8 cellular contexts compared by ENCODE assay signal in genomic region chr1:25259813-25260212, GRCh38. TPM values are rescaled to one million over a fixed set of nuclear protein-coding genes. Genes with fewer than 3 reads are reported as not detected.
DNase-seq lines count a peak whose midpoint lies in the region; ATAC-seq and TF ChIP-seq lines count a peak whose summit lies in the region.
"Not testable (repeated sequence)": the region's sequence is repeated elsewhere in the genome, so short reads cannot be mapped to it uniquely, and the experiment has no call there.
"Had no signal": no experiment of that assay in that cellular context is flagged by ENCODE, and none has a peak within 500 bp of the region (broad histone marks: within the 10 kb centered on the region; RNA-seq: fewer than 3 reads in every experiment).

No MANE protein-coding gene starts in this region.

- TF ChIP-seq CTCF in DND-41 (IDR thresholded peaks at IDR 0.05; ENCODE audit: borderline replicate concordance, extremely low read depth, low read length, poor library complexity, severe bottlenecking) = peak; percentile 19
- peak; percentile 42 for TF ChIP-seq CTCF in HFFc6 (IDR thresholded peaks at IDR 0.05)
- TF ChIP-seq CTCF in Panc1 (IDR thresholded peaks at IDR 0.05); mucosa of descending colon (IDR thresholded peaks at IDR 0.05): not testable (repeated sequence)
- peak; percentile 41 for TF ChIP-seq CTCF in MCF 10A (IDR thresholded peaks at IDR 0.05; ENCODE audit: unreplicated experiment)
- peak; percentile 22 for TF ChIP-seq CTCF in fibroblast of mammary gland (conservative IDR thresholded peaks at IDR 0.05; ENCODE audit: control insufficient read depth, insufficient read depth, low read depth, low read length)

- in situ Hi-C loops in Panc1 (cut with HindIII; ENCODE audit: low pct_unique_long_range_greater_than_20kb, low sequenced_read_pairs) = not testable (repeated sequence)

- ATAC-seq in DND-41 (ENCODE audit: insufficient read depth, low read depth) (peak; percentile 29; the same call in 1 of the 3 replicates), Panc1 (peak; percentile 94), mucosa of descending colon (peak; percentile 56)

- H2AFZ ChIP-seq in DND-41 (ENCODE audit: low read depth, low read length) = not testable (repeated sequence)

- peak overlapping the region; percentile 74 for H3K27ac Mint-ChIP-seq in HFFc6
- peak overlapping the region; percentile 28 for H3K27ac Mint-ChIP-seq in activated CD4-positive, alpha-beta memory T cell treated with anti-CD3 and anti-CD28 coated beads for 36 hours
- H3K27ac Mint-ChIP-seq in MCF 10A (ENCODE audit: low read depth, unreplicated experiment) = peak overlapping the region; percentile 27

- intact Hi-C loops in Panc1 (cut with micrococcal nuclease; ENCODE audit: unreplicated experiment); activated CD4-positive, alpha-beta memory T cell treated with anti-CD3 and anti-CD28 coated beads for 36 hours (cut with micrococcal nuclease); MCF 10A (cut with micrococcal nuclease); mucosa of descending colon (cut with DNase I, micrococcal nuclease): not testable (repeated sequence)

- not testable (repeated sequence) for H4K20me1 ChIP-seq in DND-41 (ENCODE audit: insufficient read depth, low read length)

- DNase-seq in DND-41; activated CD4-positive, alpha-beta memory T cell treated with anti-CD3 and anti-CD28 coated beads for 36 hours; mucosa of descending colon: not testable (repeated sequence)
- peak; percentile 65 for DNase-seq in HFFc6
- DNase-seq in Panc1 (ENCODE audit: low read depth, low spot score) = peak; percentile 63
- peak; percentile 51 for DNase-seq in MCF 10A (ENCODE audit: unreplicated experiment)
- DNase-seq in fibroblast of mammary gland (ENCODE audit: low read depth) = peak; percentile 73

- not testable (repeated sequence) for H3K4me1 ChIP-seq in DND-41 (ENCODE audit: insufficient read depth, low read length); Panc1 (ENCODE audit: control insufficient read depth, insufficient read depth, low read length); mucosa of descending colon (ENCODE audit: low read depth)

- not testable (repeated sequence) for H3K4me3 ChIP-seq in DND-41 (ENCODE audit: low read depth in 1 of 2, low read length in 2 of 2); Panc1 (ENCODE audit: low read depth in 2 of 2, low read length in 2 of 2); fibroblast of mammary gland (ENCODE audit: control insufficient read depth, low read depth, low read length); mucosa of descending colon

- BruUV-seq in Panc1 (replicated peaks; lab: Mats Ljungman, UMichigan); MCF 10A (replicated peaks; lab: Mats Ljungman, UMichigan): not testable (repeated sequence)

- not testable (repeated sequence) for H3K9ac ChIP-seq in DND-41 (ENCODE audit: low read depth, low read length)

- H3K4me2 ChIP-seq in DND-41 (ENCODE audit: insufficient read depth, low read length) = not testable (repeated sequence)

- not testable (repeated sequence) for H3K36me3 ChIP-seq in DND-41 (ENCODE audit: insufficient read depth, low read length); Panc1 (ENCODE audit: control insufficient read depth, insufficient read depth, low read length); mucosa of descending colon (ENCODE audit: low read depth)

- not testable (repeated sequence) for H3K27me3 Mint-ChIP-seq in HFFc6 (ENCODE audit: insufficient read depth); activated CD4-positive, alpha-beta memory T cell treated with anti-CD3 and anti-CD28 coated beads for 36 hours; MCF 10A (ENCODE audit: insufficient read depth, unreplicated experiment)

- not testable (repeated sequence) for H3K9me3 Mint-ChIP-seq in HFFc6; activated CD4-positive, alpha-beta memory T cell treated with anti-CD3 and anti-CD28 coated beads for 36 hours; MCF 10A (ENCODE audit: unreplicated experiment)

- H3K27ac ChIP-seq in DND-41 (ENCODE audit: low read length); Panc1 (ENCODE audit: low read length): not testable (repeated sequence)

- H3K27me3 ChIP-seq in DND-41 (ENCODE audit: insufficient read depth, low read length, poor library complexity); Panc1 (ENCODE audit: control insufficient read depth, insufficient read depth, low read length): not testable (repeated sequence)

- CTCF ChIA-PET in Panc1 (lab: Charles Lee); activated CD4-positive, alpha-beta memory T cell treated with anti-CD3 and anti-CD28 coated beads for 36 hours (lab: Charles Lee): not testable (repeated sequence)
- CTCF ChIA-PET in MCF 10A (lab: Yijun Ruan, JAX) = interaction anchor here (0.8 kb wide), 1 partner anchor 893 kb away, joined by 3 read pairs; no protein-coding TSS in a partner anchor

- peaks cover 40% of the 10 kb centered on the region for H3K4me1 Mint-ChIP-seq in HFFc6 (ENCODE audit: low read depth)
- H3K4me1 Mint-ChIP-seq in activated CD4-positive, alpha-beta memory T cell treated with anti-CD3 and anti-CD28 coated beads for 36 hours (ENCODE audit: low read depth) = peaks cover 26% of the 10 kb centered on the region
- H3K4me1 Mint-ChIP-seq in MCF 10A (ENCODE audit: insufficient read depth, unreplicated experiment) = not testable (repeated sequence)

- H3K36me3 Mint-ChIP-seq in HFFc6 (ENCODE audit: low read depth) = peaks cover 16% of the 10 kb centered on the region; the same call in 1 of the 2 replicates
- H3K36me3 Mint-ChIP-seq in activated CD4-positive, alpha-beta memory T cell treated with anti-CD3 and anti-CD28 coated beads for 36 hours; MCF 10A (ENCODE audit: insufficient read depth, unreplicated experiment): not testable (repeated sequence)

- H3K79me2 ChIP-seq in DND-41 (ENCODE audit: insufficient read depth, low read length) = not testable (repeated sequence)

- H3K9me3 ChIP-seq in DND-41 (ENCODE audit: insufficient read depth, low read length, severe bottlenecking); Panc1 (ENCODE audit: control insufficient read depth, insufficient read depth, low read depth, low read length); mucosa of descending colon: not testable (repeated sequence)

- H3K4me3 Mint-ChIP-seq in HFFc6; activated CD4-positive, alpha-beta memory T cell treated with anti-CD3 and anti-CD28 coated beads for 36 hours; MCF 10A (ENCODE audit: unreplicated experiment): not testable (repeated sequence)

- POLR2A ChIA-PET in Panc1 (lab: Charles Lee) = not testable (repeated sequence)
- POLR2A ChIA-PET in activated CD4-positive, alpha-beta memory T cell treated with anti-CD3 and anti-CD28 coated beads for 36 hours (lab: Charles Lee) = interaction anchor here (1.0 kb wide), 1 partner anchor 12 kb away, joined by 3 read pairs; the partner anchor contains the start of gene RSRP1
- POLR2A ChIA-PET in MCF 10A (lab: Yijun Ruan, JAX) = interaction anchor here (1.1 to 1.9 kb wide), 2 partner anchors 12 to 172 kb away, joined by 4 to 6 read pairs; partner anchors contain the start of gene RSRP1

RNA-seq across cellular contexts. Expression of gene RHD, which starts 12.5 kb away (rescaled TPM):
- total RNA-seq in HFFc6 (2021; fragmentation: NEBNext Ultra II Directional; extraction: Animal tissue kit (Norgen Biotek cat#: 25700)) = not detected
- total RNA-seq in Panc1 (2021; ENCODE audit: unreplicated experiment) (not detected), MCF 10A (2022) (not detected in 2 replicates), mucosa of descending colon (not detected)
- polyA plus RNA-seq in Panc1 (2012; ENCODE audit: insufficient read length) = 0.34 TPM
- not detected for total RNA-seq in activated CD4-positive, alpha-beta memory T cell treated with anti-CD3 and anti-CD28 coated beads for 36 hours
- total RNA-seq: lower leg skin had no signal

RNA-seq across cellular contexts. Expression of gene RSRP1, which starts 12.6 kb away (rescaled TPM):
- total RNA-seq in HFFc6 (2021; fragmentation: NEBNext Ultra II Directional; extraction: Animal tissue kit (Norgen Biotek cat#: 25700)) = 10 to 100 TPM; 63.4 to 85.2 (median 81.6) TPM
- total RNA-seq in Panc1 (2021; ENCODE audit: unreplicated experiment) = 104 TPM
- polyA plus RNA-seq in Panc1 (2012; ENCODE audit: insufficient read length) = 30.5 TPM
- 100 to 1,000 TPM; 123 to 143 TPM for total RNA-seq in activated CD4-positive, alpha-beta memory T cell treated with anti-CD3 and anti-CD28 coated beads for 36 hours
- total RNA-seq in MCF 10A (2022) = 77.2 and 86.4 TPM in 2 replicates
- 100 to 1,000 TPM; 151 to 179 (median 153) TPM for total RNA-seq in mucosa of descending colon

RNA-seq across cellular contexts. Expression of gene SYF2, which starts 27.5 kb away (rescaled TPM):
- total RNA-seq in HFFc6 (2021; fragmentation: NEBNext Ultra II Directional; extraction: Animal tissue kit (Norgen Biotek cat#: 25700)) = 10 to 100 TPM; 30.7 to 44.1 (median 34.4) TPM
- total RNA-seq in Panc1 (2021; ENCODE audit: unreplicated experiment) = 28.9 TPM
- 34.5 TPM for polyA plus RNA-seq in Panc1 (2012; ENCODE audit: insufficient read length)
- total RNA-seq in activated CD4-positive, alpha-beta memory T cell treated with anti-CD3 and anti-CD28 coated beads for 36 hours = 10 to 100 TPM; 45.1 to 45.6 TPM
- total RNA-seq in MCF 10A (2022) = 40.5 and 43.0 TPM in 2 replicates
- total RNA-seq in mucosa of descending colon = 10 to 100 TPM; 44.0 to 57.9 (median 48.2) TPM

Comparison
In these comparisons a context has a peak if more than half of its experiments do, and no peak if none do; other contexts are left out.
1. ATAC-seq: peak in every context shown above with its lines; median percentile 94 in Panc1; 56 in mucosa of descending colon; 29 in DND-41.